In the genomic region with DNA sequence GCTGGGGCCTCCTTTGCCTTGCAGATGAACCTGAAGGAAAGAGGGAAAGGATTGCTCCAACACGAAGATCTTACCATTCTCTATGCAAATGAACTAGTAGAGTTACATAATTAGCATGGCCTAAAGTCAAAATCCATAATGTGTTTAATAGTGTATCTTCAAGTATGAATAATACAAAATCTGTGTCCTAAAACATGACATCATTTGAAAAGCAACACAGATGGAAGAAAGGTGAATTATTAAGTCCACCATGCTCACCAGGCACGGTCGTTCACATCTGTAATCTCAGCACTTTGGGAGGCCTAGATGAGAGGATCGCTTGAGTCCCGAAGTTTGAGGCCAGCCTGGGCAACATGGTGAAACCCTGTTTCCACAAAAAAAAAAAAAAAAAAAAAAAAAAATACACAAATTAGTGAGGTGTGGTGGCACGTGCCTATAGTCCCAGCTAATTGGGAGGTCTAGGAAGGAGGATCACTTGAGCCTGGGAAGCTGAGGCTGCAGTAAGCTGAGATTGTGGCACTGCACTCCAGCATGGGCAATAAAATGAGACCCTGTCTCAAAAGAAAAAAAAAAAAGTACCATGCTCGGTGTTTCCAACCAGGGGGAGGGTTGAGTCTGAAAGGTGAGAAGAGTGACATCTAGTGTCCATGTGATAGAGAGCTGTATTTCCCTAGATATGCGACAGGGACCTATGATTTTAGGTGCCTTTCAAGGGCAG, we compare ENCODE assay signal across 9 cellular contexts. TPM values are rescaled to one million over a fixed set of nuclear protein-coding genes. Genes with fewer than 3 reads are reported as not detected.
DNase-seq lines count a peak whose midpoint lies in the region; ATAC-seq and TF ChIP-seq lines count a peak whose summit lies in the region.
"Had no signal": no experiment of that assay in that cellular context is flagged by ENCODE, and none has a peak within 500 bp of the region (broad histone marks: within the 10 kb centered on the region; RNA-seq: fewer than 3 reads in every experiment).

No MANE protein-coding gene starts in this region.

- H2AFZ ChIP-seq in Loucy (ENCODE audit: low read length): peak overlapping the region; percentile 61; the same call in 1 of the 2 replicates
- no peak overlapping the region for H2AFZ ChIP-seq in SK-N-SH (ENCODE audit: low read depth)

- DNase-seq in activated naive CD4-positive, alpha-beta T cell treated with anti-CD3 and anti-CD28 coated beads for 36 hours: no peak
- DNase-seq in activated naive CD4-positive, alpha-beta T cell treated with anti-CD3 and anti-CD28 coated beads, Interleukin-2, amount 50 U/mL, for 16 hours: no peak
- DNase-seq in SK-N-SH (peak; percentile 71), esophagus muscularis mucosa (ENCODE audit: extremely low spot score) (no peak), non-pigmented ciliary epithelial cell (ENCODE audit: low read depth) (peak; percentile 20), ovary (no peak)

- POLR2A ChIA-PET in SK-N-SH (lab: Yijun Ruan, JAX): interaction anchor here (0.8 kb wide), 1 partner anchor 91 kb away, joined by 3 read pairs; a partner anchor contains a TSS

- 49% methylated on average over 8 of the region's 8 CpGs for WGBS in SK-N-SH (ENCODE audit: low lambda C conversion rate)
- 52% methylated on average over 8 of the region's 8 CpGs for WGBS in esophagus muscularis mucosa
- 44 to 51% (median 47%) methylated on average over 8 of the region's 8 CpGs for WGBS in ovary, 3 donors

- H3K27ac ChIP-seq in SK-N-SH (ENCODE audit: low read depth in 2 of 2, low read length in 1 of 2): no peak overlapping the region
- H3K27ac ChIP-seq in esophagus muscularis mucosa (replicated peaks in 1 of 4): no peak overlapping the region
- no peak overlapping the region for H3K27ac ChIP-seq in ovary

- TF ChIP-seq RAD21 in SK-N-SH (IDR thresholded peaks at IDR 0.05; ENCODE audit: low read length): peak; percentile 75

- no peak overlapping the region for H3K9ac ChIP-seq in Loucy (ENCODE audit: low read depth, low read length, poor library complexity, severe bottlenecking)
- H3K9ac ChIP-seq in SK-N-SH: no peak overlapping the region

- H3K9me3 Mint-ChIP-seq in activated naive CD4-positive, alpha-beta T cell treated with anti-CD3 and anti-CD28 coated beads for 36 hours: no peaks in the 10 kb centered on the region
- H3K9me3 Mint-ChIP-seq: stimulated activated naive CD8-positive, alpha-beta T cell treated with anti-CD3 and anti-CD28 coated beads, Interleukin-15, Interleukin-2, amounts not matched to agents 100 ng/mL and 50 ng/mL, for 24 hours had no signal

- no peaks in the 10 kb centered on the region for H3F3A ChIP-seq in Loucy (ENCODE audit: low read depth)
- H3F3A ChIP-seq in SK-N-SH (replicated peaks; ENCODE audit: insufficient read depth): no peaks in the 10 kb centered on the region

- H4K20me1 ChIP-seq in Loucy (ENCODE audit: insufficient read depth, low read length, poor library complexity, severe bottlenecking) (no peaks in the 10 kb centered on the region), SK-N-SH (ENCODE audit: insufficient read depth) (no peaks in the 10 kb centered on the region)

- peaks cover 5% of the 10 kb centered on the region for H3K27me3 Mint-ChIP-seq in activated naive CD4-positive, alpha-beta T cell treated with anti-CD3 and anti-CD28 coated beads for 36 hours (ENCODE audit: low read depth)

- intact Hi-C loops in activated naive CD4-positive, alpha-beta T cell treated with anti-CD3 and anti-CD28 coated beads for 36 hours (cut with micrococcal nuclease): loop anchor here (1.0 to 2.0 kb wide), 4 partner anchors 21 to 199 kb away; a partner anchor contains a TSS
- intact Hi-C loops in esophagus muscularis mucosa (cut with DNase I): loop anchor here (5.0 kb wide), 1 partner anchor 96 kb away; a partner anchor contains a TSS
- intact Hi-C loops in ovary (cut with DNase I): no loop called here

- H3K4me2 ChIP-seq in Loucy (ENCODE audit: low read depth, low read length, poor library complexity, severe bottlenecking) (peak overlapping the region; percentile 16), SK-N-SH (no peak overlapping the region)

- no peaks in the 10 kb centered on the region for H3K36me3 Mint-ChIP-seq in activated naive CD4-positive, alpha-beta T cell treated with anti-CD3 and anti-CD28 coated beads for 36 hours (ENCODE audit: low read depth)

- H3K4me3 ChIP-seq in Loucy (ENCODE audit: low read length, poor library complexity, severe bottlenecking): no peak overlapping the region
- no peak overlapping the region; a peak in 1 of 4 replicates for H3K4me3 ChIP-seq in SK-N-SH (ENCODE audit: low read depth in 2 of 2, low read length in 1 of 2)
- no peak overlapping the region for H3K4me3 ChIP-seq in esophagus muscularis mucosa
- no peak overlapping the region for H3K4me3 ChIP-seq in ovary

- H3K27me3 ChIP-seq in Loucy (ENCODE audit: insufficient read depth, low read length, poor library complexity, severe bottlenecking): no peaks in the 10 kb centered on the region
- no peaks in the 10 kb centered on the region; the same call in 1 of the 2 replicates for H3K27me3 ChIP-seq in SK-N-SH (ENCODE audit: insufficient read depth)
- peaks cover 0 to 6% (median 0%) of the 10 kb centered on the region in 4 donors for H3K27me3 ChIP-seq in esophagus muscularis mucosa
- no peaks in the 10 kb centered on the region for H3K27me3 ChIP-seq in ovary

- TF ChIP-seq POLR2A in esophagus muscularis mucosa (IDR thresholded peaks at IDR 0.05; ENCODE audit: low read depth) (no peak), ovary (IDR thresholded peaks at IDR 0.05) (no peak)

- H3K4me1 Mint-ChIP-seq in activated naive CD4-positive, alpha-beta T cell treated with anti-CD3 and anti-CD28 coated beads for 36 hours (ENCODE audit: low read depth): no peaks in the 10 kb centered on the region

- TF ChIP-seq EP300 in SK-N-SH (IDR thresholded peaks at IDR 0.05; ENCODE audit: borderline replicate concordance in 1 of 2, low read depth in 1 of 2, low read length in 1 of 2): no peak
- no peak for TF ChIP-seq EP300 in esophagus muscularis mucosa (IDR thresholded peaks at IDR 0.05)
- TF ChIP-seq EP300 in ovary (IDR thresholded peaks at IDR 0.05): no peak

- H3K36me3 ChIP-seq in Loucy (ENCODE audit: insufficient read depth, low read length) (no peaks in the 10 kb centered on the region), SK-N-SH (replicated peaks in 1 of 2; ENCODE audit: control insufficient read depth in 1 of 2, insufficient read depth in 2 of 2, low read length in 1 of 2) (no peaks in the 10 kb centered on the region), esophagus muscularis mucosa (no peaks in the 10 kb centered on the region), ovary (no peaks in the 10 kb centered on the region)

- no peaks in the 10 kb centered on the region for H3K9me3 ChIP-seq in Loucy (ENCODE audit: insufficient read depth, low read depth, low read length)
- H3K9me3 ChIP-seq in SK-N-SH: no peaks in the 10 kb centered on the region
- H3K9me3 ChIP-seq in esophagus muscularis mucosa: no peaks in the 10 kb centered on the region
- H3K9me3 ChIP-seq in ovary: no peaks in the 10 kb centered on the region

- TF ChIP-seq CTCF in Loucy (conservative IDR thresholded peaks at IDR 0.05; ENCODE audit: low read length): peak; percentile 80
- TF ChIP-seq CTCF in SK-N-SH (IDR thresholded peaks at IDR 0.05): peak; percentile 66
- TF ChIP-seq CTCF in esophagus muscularis mucosa (IDR thresholded peaks at IDR 0.05): peak; percentile 31 to 53 (median 40)
- peak in 1 of 3 donors; percentile 20 for TF ChIP-seq CTCF in ovary (IDR thresholded peaks at IDR 0.05)

- H3K79me2 ChIP-seq in Loucy (ENCODE audit: insufficient read depth, low read length): no peaks in the 10 kb centered on the region
- H3K79me2 ChIP-seq in SK-N-SH (ENCODE audit: insufficient read depth): no peaks in the 10 kb centered on the region

- no peak overlapping the region for H3K27ac Mint-ChIP-seq in activated naive CD4-positive, alpha-beta T cell treated with anti-CD3 and anti-CD28 coated beads for 36 hours
- H3K27ac Mint-ChIP-seq: stimulated activated naive CD8-positive, alpha-beta T cell treated with anti-CD3 and anti-CD28 coated beads, Interleukin-15, Interleukin-2, amounts not matched to agents 100 ng/mL and 50 ng/mL, for 24 hours had no signal

- peak overlapping the region; percentile 28 for H3K4me3 Mint-ChIP-seq in activated naive CD4-positive, alpha-beta T cell treated with anti-CD3 and anti-CD28 coated beads for 36 hours
- H3K4me3 Mint-ChIP-seq: stimulated activated naive CD8-positive, alpha-beta T cell treated with anti-CD3 and anti-CD28 coated beads, Interleukin-15, Interleukin-2, amounts not matched to agents 100 ng/mL and 50 ng/mL, for 24 hours had no signal

- CTCF ChIA-PET in activated naive CD4-positive, alpha-beta T cell treated with anti-CD3 and anti-CD28 coated beads for 36 hours (lab: Charles Lee): interaction anchor here (0.5 to 2.0 kb wide), 26 partner anchors 9 to 1157 kb away, joined by 3 to 16 read pairs (median 5); a partner anchor contains a TSS
- CTCF ChIA-PET in SK-N-SH (lab: Yijun Ruan, JAX): interaction anchor here (0.6 to 6.3 kb wide), 36 partner anchors 8 to 201 kb away, joined by 3 to 75 read pairs (median 4); a partner anchor contains a TSS

- ATAC-seq in HG03045 (IDR thresholded peaks at IDR 0.05; ENCODE audit: unreplicated experiment): no peak

- H3K9me2 ChIP-seq in Loucy (replicated peaks; ENCODE audit: low read depth, low read length): no peaks in the 10 kb centered on the region
- H3K9me2 ChIP-seq in SK-N-SH: no peaks in the 10 kb centered on the region

- no peaks in the 10 kb centered on the region for H3K4me1 ChIP-seq in Loucy (ENCODE audit: insufficient read depth, low read length, poor library complexity, severe bottlenecking)
- H3K4me1 ChIP-seq in SK-N-SH (ENCODE audit: control insufficient read depth in 1 of 2, insufficient read depth in 2 of 2, low read depth in 1 of 2, low read length in 1 of 2): no peaks in the 10 kb centered on the region; a peak in 1 of 4 replicates
- H3K4me1 ChIP-seq in esophagus muscularis mucosa: peaks cover 0 to 5% (median 2%) of the 10 kb centered on the region in 4 donors
- H3K4me1 ChIP-seq in ovary (ENCODE audit: insufficient read depth): no peaks in the 10 kb centered on the region

TF ChIP-seq in SK-N-SH, 30 proteins besides CTCF, POLR2A, EP300 and RAD21 (continues in another document):
- TF ChIP-seq NRF1 (IDR thresholded peaks at IDR 0.05; ENCODE audit: low read depth, low read length): no peak
- peak; percentile 65 for TF ChIP-seq SMC3 (IDR thresholded peaks at IDR 0.05; ENCODE audit: low read depth, low read length)

RNA-seq across cellular contexts. Expression of a gene that starts 6.4 kb away (rescaled TPM):
- total RNA-seq in activated naive CD4-positive, alpha-beta T cell treated with anti-CD3 and anti-CD28 coated beads for 36 hours: not detected
- polyA plus RNA-seq in SK-N-SH (2012; rRNA removed) (not detected in 2 replicates), ovary (under 1 TPM; 0.15 TPM)
- polyA plus RNA-seq in SK-N-SH (2012; cell fraction: cytosol; rRNA removed): not detected in 2 replicates
- polyA plus RNA-seq in SK-N-SH (2012; cell fraction: nucleus; rRNA removed): 0.04 and 0.16 TPM in 2 replicates
- total RNA-seq in esophagus muscularis mucosa (under 1 TPM in 3 of 4 donors, not detected in 1; 0.06 to 0.42 (median 0.17) TPM), ovary (10 to 100 TPM in 1 of 7 donors, 1 to 10 TPM in 4, under 1 TPM in 2; 0.33 to 46.2 (median 2.7) TPM)

Comparison
In these comparisons a context has a peak if more than half of its experiments do, and no peak if none do; other contexts are left out.
1. DNase-seq: peak in SK-N-SH (single experiment) and non-pigmented ciliary epithelial cell (single experiment); none in activated naive CD4-positive, alpha-beta T cell treated with anti-CD3 and anti-CD28 coated beads for 36 hours (single experiment), activated naive CD4-positive, alpha-beta T cell treated with anti-CD3 and anti-CD28 coated beads, Interleukin-2, amount 50 U/mL, for 16 hours (single experiment), esophagus muscularis mucosa (single experiment) and ovary (0 of 5).
2. intact Hi-C loops: an anchor here in activated naive CD4-positive, alpha-beta T cell treated with anti-CD3 and anti-CD28 coated beads for 36 hours (1.0 to 2.0 kb wide) and esophagus muscularis mucosa (5.0 kb wide); none called in ovary.